12 cellular contexts compared by ENCODE assay signal in genomic region chr2:129233751-129234406, GRCh38.
DNase-seq lines count a peak whose midpoint lies in the region; ATAC-seq and TF ChIP-seq lines count a peak whose summit lies in the region.
"Had no signal": no experiment of that assay in that cellular context is flagged by ENCODE, and none has a peak within 500 bp of the region (broad histone marks: within the 10 kb centered on the region; RNA-seq: fewer than 3 reads in every experiment).

No MANE protein-coding gene starts in this region.

- H3K36me3 ChIP-seq in H7 (replicated peaks; ENCODE audit: control insufficient read depth, insufficient read depth, low read length) (no peaks in the 10 kb centered on the region), body of pancreas (replicated peaks in 1 of 2; ENCODE audit: insufficient read depth in 1 of 2, low read depth in 2 of 2) (no peaks in the 10 kb centered on the region), left lung (no peaks in the 10 kb centered on the region)
- H3K36me3 ChIP-seq: SJSA1 had no signal

- H3K4me1 ChIP-seq in body of pancreas, result no peaks in the 10 kb centered on the region
- no peaks in the 10 kb centered on the region for H3K4me1 ChIP-seq in left lung
- H3K4me1 ChIP-seq: SJSA1 had no signal

- DNase-seq in AG10803 (ENCODE audit: low read depth), result peak; percentile 30
- peak; percentile 48 for DNase-seq in H7
- DNase-seq in body of pancreas, result peak in 3 of 4 donors; percentile 29 to 54 (median 43)
- no peak for DNase-seq in left lung
- no peak for DNase-seq in NCI-H526 treated with DMSO at 0.1 percent for 48 hours (lab: John Stamatoyannopoulos, UW)
- no peak for DNase-seq in stimulated activated CD4-positive, alpha-beta T cell treated with anti-CD3 and anti-CD28 coated beads, Interleukin-1b, Interleukin-23, amount 100 ng/mL, for 48 hours

- TF ChIP-seq POLR2A in body of pancreas (IDR thresholded peaks at IDR 0.05), result no peak

- 47 to 65% methylated on average over 6 of the region's 6 CpGs for WGBS in body of pancreas, 2 donors

- H3K27me3 ChIP-seq in H7 (ENCODE audit: control insufficient read depth, insufficient read depth, low read length) (no peaks in the 10 kb centered on the region), body of pancreas (no peaks in the 10 kb centered on the region), left lung (no peaks in the 10 kb centered on the region)
- H3K27me3 ChIP-seq: SJSA1 had no signal

- ATAC-seq in body of pancreas (peak; percentile 68), left lung (peak; percentile 29), HG03469 (IDR thresholded peaks at IDR 0.05; ENCODE audit: unreplicated experiment) (no peak), HG02763 (IDR thresholded peaks at IDR 0.05; ENCODE audit: unreplicated experiment) (no peak)
- ATAC-seq: K562 had no signal

- no peaks in the 10 kb centered on the region for H3K9me3 ChIP-seq in body of pancreas
- H3K9me3 ChIP-seq in left lung, result peaks cover 0 to 2% of the 10 kb centered on the region in 2 donors
- H3K9me3 ChIP-seq: SJSA1 had no signal

- intact Hi-C loops in body of pancreas (cut with DNase I) (no loop called here), left lung (cut with DNase I) (no loop called here)

- peak; percentile 18; the same call in 1 of the 2 replicates for TF ChIP-seq CTCF in AG10803 (conservative IDR thresholded peaks at IDR 0.05; ENCODE audit: low read length)
- peak in 4 of 7 experiments; percentile 31 to 51 (median 32) for TF ChIP-seq CTCF in body of pancreas (IDR thresholded peaks at IDR 0.05)
- TF ChIP-seq CTCF in left lung (IDR thresholded peaks at IDR 0.05), result no peak

- no peak overlapping the region for H3K4me3 ChIP-seq in AG10803 (ENCODE audit: low read length)
- no peak overlapping the region for H3K4me3 ChIP-seq in H7 (ENCODE audit: insufficient read depth, low read depth, low read length)
- H3K4me3 ChIP-seq in body of pancreas, result no peak overlapping the region
- H3K4me3 ChIP-seq in left lung, result no peak overlapping the region
- H3K4me3 ChIP-seq: dorsolateral prefrontal cortex, K562, SJSA1, skin epidermis had no signal

- H3K27ac ChIP-seq in body of pancreas (no peak overlapping the region), left lung (no peak overlapping the region)
- H3K27ac ChIP-seq: SJSA1, skin epidermis had no signal

Comparison
In these comparisons a context has a peak if more than half of its experiments do, and no peak if none do; other contexts are left out.
1. DNase-seq: peak in AG10803 (single experiment), H7 (single experiment) and body of pancreas (3 of 4); none in left lung (0 of 2), NCI-H526 treated with DMSO at 0.1 percent for 48 hours (single experiment) and stimulated activated CD4-positive, alpha-beta T cell treated with anti-CD3 and anti-CD28 coated beads, Interleukin-1b, Interleukin-23, amount 100 ng/mL, for 48 hours (single experiment).
2. CTCF ChIP-seq: peak in AG10803 (single experiment) and body of pancreas (4 of 7); none in left lung (0 of 2).
3. ATAC-seq: peak in body of pancreas (single experiment) and left lung (single experiment); none in HG03469 (single experiment) and HG02763 (single experiment).